Comparison of ENCODE assay signal across 20 cellular contexts in genomic region chr2:10007440-10007839, GRCh38. TPM values are rescaled to one million over a fixed set of nuclear protein-coding genes. Genes with fewer than 3 reads are reported as not detected.
A peak's percentile ranks its signal among the peaks of the same experiment; 100 is the strongest.
DNase-seq lines count a peak whose midpoint lies in the region; ATAC-seq, FAIRE-seq and TF ChIP-seq lines count a peak whose summit lies in the region.
"Had no signal": no experiment of that assay in that cellular context is flagged by ENCODE, and none has a peak within 500 bp of the region (broad histone marks: within the 10 kb centered on the region; RNA-seq: fewer than 3 reads in every experiment).

No MANE protein-coding gene starts in this region.

- DNase-seq in right atrium auricular region (ENCODE audit: low spot score) (no peak), left ventricle myocardium superior (no peak), dedifferentiated amniotic fluid mesenchymal stem cell (ENCODE audit: extremely low spot score) (peak; percentile 15), pancreas (peak in 2 of 6 donors; percentile 18 to 53), type B pancreatic cell (ENCODE audit: extremely low spot score, unreplicated experiment) (no peak), ureter (ENCODE audit: low spot score) (no peak)
- DNase-seq: activated T-cell treated with anti-CD3 and anti-CD28 coated beads, Interleukin-2, amount 50 U/mL, for 48 hours; brain microvascular endothelial cell; DMS 273 treated with DMSO at 0.1 percent for 48 hours; MM.1S; NCI-H1694; NCI-H226; nucleus accumbens had no signal

- peak overlapping the region; percentile 68 to 92 for H3K27ac ChIP-seq in right atrium auricular region
- H3K27ac ChIP-seq in pancreas, result peak overlapping the region; percentile 38 to 82 (median 76)
- H3K27ac ChIP-seq: A549, brain microvascular endothelial cell had no signal

- H3K4me3 ChIP-seq in right atrium auricular region, result no peak overlapping the region
- no peak overlapping the region for H3K4me3 ChIP-seq in pancreas
- H3K4me3 ChIP-seq: A549 had no signal

- no peaks in the 10 kb centered on the region for H3K9me3 ChIP-seq in right atrium auricular region
- H3K9me3 ChIP-seq in pancreas, result no peaks in the 10 kb centered on the region
- H3K9me3 ChIP-seq: A549 had no signal

- 65 to 77% methylated on average over 9 of the region's 9 CpGs for WGBS in pancreas, 2 donors

- H3K36me3 ChIP-seq in right atrium auricular region (no peaks in the 10 kb centered on the region), pancreas (no peaks in the 10 kb centered on the region)
- H3K36me3 ChIP-seq: brain microvascular endothelial cell had no signal

- H3K4me3 Mint-ChIP-seq in type B pancreatic cell, result no peak overlapping the region
- H3K4me3 Mint-ChIP-seq: activated naive CD8-positive, alpha-beta T cell; dendritic cell treated with granulocyte-macrophage colony-stimulating factor and Interleukin-4, amounts not matched to agents 40 ng/mL and 50 ng/mL, for 4 days had no signal

- peaks cover 8% of the 10 kb centered on the region for H3K36me3 Mint-ChIP-seq in type B pancreatic cell
- H3K36me3 Mint-ChIP-seq: activated naive CD8-positive, alpha-beta T cell had no signal

- peaks cover 0 to 40% of the 10 kb centered on the region in 2 donors for H3K4me1 ChIP-seq in right atrium auricular region
- peaks cover 33 to 44% (median 41%) of the 10 kb centered on the region in 3 donors for H3K4me1 ChIP-seq in pancreas
- H3K4me1 ChIP-seq: A549 had no signal

- TF ChIP-seq CTCF in right atrium auricular region (IDR thresholded peaks at IDR 0.05), result no peak
- TF ChIP-seq CTCF in pancreas (IDR thresholded peaks at IDR 0.05), result no peak
- TF ChIP-seq CTCF in type B pancreatic cell (conservative IDR thresholded peaks at IDR 0.05), result no peak

- no peaks in the 10 kb centered on the region for H3K9me3 Mint-ChIP-seq in type B pancreatic cell
- H3K9me3 Mint-ChIP-seq: dendritic cell treated with granulocyte-macrophage colony-stimulating factor and Interleukin-4, amounts not matched to agents 40 ng/mL and 50 ng/mL, for 4 days had no signal

- H3K4me1 Mint-ChIP-seq in type B pancreatic cell (ENCODE audit: unreplicated experiment), result peaks cover 17% of the 10 kb centered on the region

- peak overlapping the region; percentile 83 for H3K27ac Mint-ChIP-seq in type B pancreatic cell
- H3K27ac Mint-ChIP-seq: activated naive CD8-positive, alpha-beta T cell had no signal

- ATAC-seq in left ventricle myocardium superior, result no peak
- ATAC-seq in pancreas, result no peak
- ATAC-seq in HG03039 (IDR thresholded peaks at IDR 0.05; ENCODE audit: unreplicated experiment), result no peak
- no peak for ATAC-seq in GM18861 (IDR thresholded peaks at IDR 0.05; ENCODE audit: unreplicated experiment)
- ATAC-seq: activated CD4-positive, CD25-positive, alpha-beta regulatory T cell treated with anti-CD3 and anti-CD28 coated beads, Interleukin-2, amount 50 U/mL, for 24 hours had no signal

- intact Hi-C loops in left ventricle myocardium superior (cut with micrococcal nuclease), result no loop called here
- intact Hi-C loops in pancreas (cut with DNase I), result no loop called here

- FAIRE-seq in pancreas (lab: Jason Lieb, UNC), result no peak
- FAIRE-seq: A549, GM12891 had no signal

- no peaks in the 10 kb centered on the region for H3K27me3 Mint-ChIP-seq in type B pancreatic cell

- H3K27me3 ChIP-seq in right atrium auricular region (no peaks in the 10 kb centered on the region), pancreas (no peaks in the 10 kb centered on the region)
- H3K27me3 ChIP-seq: brain microvascular endothelial cell had no signal

RNA-seq across cellular contexts. Expression of gene KLF11, which starts 35.9 kb away (rescaled TPM):
- total RNA-seq in right atrium auricular region (10 to 100 TPM; 18.8 to 30.6 TPM), left ventricle myocardium superior (25.8 TPM), pancreas (10 to 100 TPM; 17.3 to 41.2 (median 27.0) TPM), type B pancreatic cell (ENCODE audit: low replicate concordance) (11.8 and 13.1 TPM in 2 replicates), ureter (18.8 TPM)
- polyA plus RNA-seq in pancreas, result 10 to 100 TPM in 1 of 2 donors, 1 to 10 TPM in 1; 6.4 to 16.4 TPM

RNA-seq across cellular contexts. Expression of gene GRHL1, which starts 55.9 kb away (rescaled TPM):
- total RNA-seq in right atrium auricular region, result 1 to 10 TPM; 1.3 to 3.2 TPM
- 1.0 TPM for total RNA-seq in left ventricle myocardium superior
- 1 to 10 TPM; 1.1 to 5.3 (median 2.2) TPM for total RNA-seq in pancreas
- polyA plus RNA-seq in pancreas, result 1 to 10 TPM in 1 of 2 donors, under 1 TPM in 1; 0.95 to 2.4 TPM
- 37.4 and 120 TPM in 2 replicates for total RNA-seq in type B pancreatic cell (ENCODE audit: low replicate concordance)
- total RNA-seq in ureter, result 61.6 TPM
